ENCODE assay signal across 28 cellular contexts in the genomic region with DNA sequence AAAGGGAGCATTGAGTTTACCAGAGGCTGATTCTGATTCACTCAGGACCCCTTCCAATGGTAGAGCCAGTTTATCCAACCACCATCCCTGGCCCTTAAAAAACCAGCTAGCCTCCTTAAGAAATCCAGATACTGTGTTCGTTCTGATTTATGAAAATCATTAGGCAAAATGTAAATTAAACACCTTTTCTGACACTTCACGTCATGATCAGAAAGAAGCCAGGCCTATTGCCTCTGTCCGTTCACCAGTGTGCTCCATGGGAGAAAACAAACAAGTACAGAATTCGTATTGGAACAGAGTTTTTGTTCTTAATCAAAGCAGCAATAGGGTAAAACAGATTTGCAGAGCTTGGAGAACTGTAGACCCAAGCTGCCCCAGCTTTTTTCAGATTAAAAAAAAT.
"Had no signal": no experiment of that assay in that cellular context is flagged by ENCODE, and none has a peak within 500 bp of the region (broad histone marks: within the 10 kb centered on the region; RNA-seq: fewer than 3 reads in every experiment).

No MANE protein-coding gene starts in this region.

- H3K4me3 Mint-ChIP-seq: stimulated activated effector memory CD8-positive, alpha-beta T cell treated with anti-CD3 and anti-CD28 coated beads, Interleukin-12 subunit alpha, Interleukin-12 subunit beta, amount 100 ng/mL, for 72 hours; stimulated activated memory B cell treated with anti-CD40 and anti-IgM and Interleukin-4, amounts not matched to agents 10 μg/mL and 1 μg/mL and 100 μg/mL, for 72 hours; stimulated activated naive B cell treated with anti-CD40 and anti-IgM and Interleukin-4, amounts not matched to agents 10 μg/mL and 1 μg/mL and 100 μg/mL, for 72 hours; stimulated activated naive CD8-positive, alpha-beta T cell treated with anti-CD3 and anti-CD28 coated beads, Interleukin-15, amount 100 ng/mL, for 72 hours; stimulated activated naive CD8-positive, alpha-beta T cell treated with anti-CD3 and anti-CD28 coated beads, Interleukin-15, Interleukin-2, amounts not matched to agents 100 ng/mL and 50 ng/mL, for 24 hours; type B pancreatic cell had no signal

- H3K27ac ChIP-seq: stomach, suprapubic skin, testis, thoracic aorta, thyroid gland, tibial artery, tibial nerve, transverse colon, upper lobe of left lung, upper lobe of right lung, uterus, vagina had no signal

- H3K36me3 Mint-ChIP-seq: stimulated activated effector memory CD8-positive, alpha-beta T cell treated with anti-CD3 and anti-CD28 coated beads, Interleukin-12 subunit alpha, Interleukin-12 subunit beta, amount 100 ng/mL, for 72 hours; stimulated activated memory B cell treated with anti-CD40 and anti-IgM and Interleukin-4, amounts not matched to agents 10 μg/mL and 1 μg/mL and 100 μg/mL, for 72 hours; stimulated activated naive B cell treated with anti-CD40 and anti-IgM and Interleukin-4, amounts not matched to agents 10 μg/mL and 1 μg/mL and 100 μg/mL, for 72 hours; type B pancreatic cell had no signal

- ATAC-seq: stimulated activated effector memory CD8-positive, alpha-beta T cell treated with anti-CD3 and anti-CD28 coated beads, Interleukin-12 subunit alpha, Interleukin-12 subunit beta, amount 100 ng/mL, for 72 hours; stimulated activated memory B cell treated with anti-CD40 and anti-IgM and Interleukin-4, amounts not matched to agents 10 μg/mL and 1 μg/mL and 100 μg/mL, for 72 hours; stimulated activated naive B cell treated with anti-CD40 and anti-IgM and Interleukin-4, amounts not matched to agents 10 μg/mL and 1 μg/mL and 100 μg/mL, for 72 hours; stimulated activated naive CD8-positive, alpha-beta T cell treated with anti-CD3 and anti-CD28 coated beads, Interleukin-15, amount 100 ng/mL, for 72 hours; stimulated activated naive CD8-positive, alpha-beta T cell treated with anti-CD3 and anti-CD28 coated beads, Interleukin-15, Interleukin-2, amounts not matched to agents 100 U/mL and 50 U/mL, for 24 hours; upper lobe of right lung had no signal

- H3K27me3 ChIP-seq: stomach, suprapubic skin, testis, thyroid gland, tibial artery, tibial nerve, transverse colon, upper lobe of left lung, upper lobe of right lung, uterus, vagina had no signal

- H3K4me1 ChIP-seq: testis, tibial nerve, uterus, vagina had no signal

- H3K27me3 Mint-ChIP-seq: stimulated activated naive CD8-positive, alpha-beta T cell treated with anti-CD3 and anti-CD28 coated beads, Interleukin-15, amount 100 ng/mL, for 72 hours; type B pancreatic cell had no signal

- H3K9me3 ChIP-seq: stomach, suprapubic skin, testis, thoracic aorta, thyroid gland, tibial artery, tibial nerve, transverse colon, upper lobe of left lung, upper lobe of right lung, uterus, vagina had no signal

- H3K4me3 ChIP-seq: stomach, suprapubic skin, testis, thoracic aorta, thyroid gland, tibial artery, tibial nerve, transverse colon, upper lobe of left lung, upper lobe of right lung, uterus, vagina had no signal

- H3K27ac Mint-ChIP-seq: stimulated activated effector memory CD8-positive, alpha-beta T cell treated with anti-CD3 and anti-CD28 coated beads, Interleukin-12 subunit alpha, Interleukin-12 subunit beta, amount 100 ng/mL, for 72 hours; stimulated activated memory B cell treated with anti-CD40 and anti-IgM and Interleukin-4, amounts not matched to agents 10 μg/mL and 1 μg/mL and 100 μg/mL, for 72 hours; stimulated activated naive B cell treated with anti-CD40 and anti-IgM and Interleukin-4, amounts not matched to agents 10 μg/mL and 1 μg/mL and 100 μg/mL, for 72 hours; stimulated activated naive CD8-positive, alpha-beta T cell treated with anti-CD3 and anti-CD28 coated beads, Interleukin-15, amount 100 ng/mL, for 72 hours; stimulated activated naive CD8-positive, alpha-beta T cell treated with anti-CD3 and anti-CD28 coated beads, Interleukin-15, Interleukin-2, amounts not matched to agents 100 ng/mL and 50 ng/mL, for 24 hours; type B pancreatic cell had no signal

- H3K36me3 ChIP-seq: stomach, suprapubic skin, thoracic aorta, thyroid gland, tibial artery, tibial nerve, transverse colon, upper lobe of left lung, upper lobe of right lung, uterus, vagina had no signal

- DNase-seq: stimulated activated CD4-positive, alpha-beta T cell treated with anti-CD3 and anti-CD28 coated beads, Interleukin-2, amount 100 ng/mL, for 48 hours; stimulated activated CD4-positive, alpha-beta T cell treated with anti-CD3 and anti-CD28 coated beads, Interleukin-4, amount 100 ng/mL, for 1 hour; stimulated activated CD4-positive, alpha-beta T cell treated with anti-CD3 and anti-CD28 coated beads, Interleukin-4, amount 100 ng/mL, for 24 hours; stimulated activated CD4-positive, alpha-beta T cell treated with anti-CD3 and anti-CD28 coated beads, Interleukin-4, amount 100 ng/mL, for 4 hours; stimulated activated CD8-positive, alpha-beta memory T cell treated with anti-CD3 and anti-CD28 coated beads, Interleukin-4, amount 100 ng/mL, for 48 hours; stimulated activated naive B cell treated with anti-CD40 and anti-IgM and Interleukin-4, amounts not matched to agents 10 μg/mL and 1 μg/mL and 100 μg/mL, for 72 hours; stimulated activated naive CD4-positive, alpha-beta T cell; stimulated activated naive CD4-positive, alpha-beta T cell treated with Interleukin-2 at 50 U/mL for 16 hours; stimulated activated naive CD8-positive, alpha-beta T cell treated with anti-CD3 and anti-CD28 coated beads, Interleukin-15, amount 100 ng/mL, for 72 hours; stimulated activated naive CD8-positive, alpha-beta T cell treated with anti-CD3 and anti-CD28 coated beads, Interleukin-15, Interleukin-2, amounts not matched to agents 100 U/mL and 50 U/mL, for 24 hours; stomach; substantia nigra; testis; thyroid gland; tibial artery; transverse colon; trophoblast cell; upper lobe of left lung; upper lobe of right lung; uterus had no signal

- H3K9me3 Mint-ChIP-seq: stimulated activated effector memory CD8-positive, alpha-beta T cell treated with anti-CD3 and anti-CD28 coated beads, Interleukin-12 subunit alpha, Interleukin-12 subunit beta, amount 100 ng/mL, for 72 hours; stimulated activated memory B cell treated with anti-CD40 and anti-IgM and Interleukin-4, amounts not matched to agents 10 μg/mL and 1 μg/mL and 100 μg/mL, for 72 hours; stimulated activated naive CD8-positive, alpha-beta T cell treated with anti-CD3 and anti-CD28 coated beads, Interleukin-15, amount 100 ng/mL, for 72 hours; stimulated activated naive CD8-positive, alpha-beta T cell treated with anti-CD3 and anti-CD28 coated beads, Interleukin-15, Interleukin-2, amounts not matched to agents 100 ng/mL and 50 ng/mL, for 24 hours; type B pancreatic cell had no signal

- H3K4me1 Mint-ChIP-seq: stimulated activated memory B cell treated with anti-CD40 and anti-IgM and Interleukin-4, amounts not matched to agents 10 μg/mL and 1 μg/mL and 100 μg/mL, for 72 hours; stimulated activated naive B cell treated with anti-CD40 and anti-IgM and Interleukin-4, amounts not matched to agents 10 μg/mL and 1 μg/mL and 100 μg/mL, for 72 hours; stimulated activated naive CD8-positive, alpha-beta T cell treated with anti-CD3 and anti-CD28 coated beads, Interleukin-15, amount 100 ng/mL, for 72 hours had no signal
